30 cellular contexts compared by ENCODE assay signal in genomic region chr6:150444308-150444707, GRCh38.
"Had no signal": no experiment of that assay in that cellular context is flagged by ENCODE, and none has a peak within 500 bp of the region (broad histone marks: within the 10 kb centered on the region; RNA-seq: fewer than 3 reads in every experiment).

No MANE protein-coding gene starts in this region.

- H3K27ac ChIP-seq: ascending aorta, cardiac muscle cell, VCaP had no signal

- H3K36me3 ChIP-seq: ascending aorta, cardiac muscle cell had no signal

- H3K4me1 ChIP-seq: ascending aorta had no signal

- H3K4me3 ChIP-seq: ascending aorta, cardiac muscle cell had no signal

- ATAC-seq: activated CD8-positive, alpha-beta T cell treated with anti-CD3 and anti-CD28 coated beads for 36 hours; activated naive CD8-positive, alpha-beta T cell treated with anti-CD3 and anti-CD28 coated beads, Interleukin-2, amount 50 U/mL, for 24 hours; activated T-cell treated with anti-CD3 and anti-CD28 coated beads, Interleukin-2, amount 50 U/mL, for 4 hours; activated T-cell treated with anti-CD3 and anti-CD28 coated beads, Interleukin-2, amount 50 U/mL, for 72 hours; activated T-helper 17 cell treated with anti-CD3 and anti-CD28 coated beads, Interleukin-2, amount 50 U/mL, for 72 hours had no signal

- H3K27me3 ChIP-seq: ascending aorta had no signal

- H3K9me3 ChIP-seq: ascending aorta had no signal

- DNase-seq: activated B cell treated with CpG ODN at 0.5 μM for 24 hours; activated CD4-positive, alpha-beta memory T cell treated with anti-CD3 and anti-CD28 coated beads for 36 hours; activated CD4-positive, alpha-beta T cell treated with anti-CD3 and anti-CD28 coated beads for 4 hours; activated CD4-positive, alpha-beta T cell treated with anti-CD3 and anti-CD28 coated beads, Interleukin-2, amount 10 ng/mL, durations not matched to agents 24 days and 14 days; activated CD4-positive, alpha-beta T cell treated with anti-CD3 and anti-CD28 coated beads, Interleukin-2, amount 50 U/mL, for 1 hour; activated CD4-positive, alpha-beta T cell treated with anti-CD3 and anti-CD28 coated beads, Interleukin-2, amount 50 U/mL, for 4 hours; activated CD4-positive, CD25-positive, alpha-beta regulatory T cell treated with anti-CD3 and anti-CD28 coated beads, Interleukin-2, amount 50 U/mL, for 72 hours; activated CD8-positive, alpha-beta memory T cell treated with anti-CD3 and anti-CD28 coated beads, Interleukin-2, amount 50 U/mL, for 4 hours; activated CD8-positive, alpha-beta T cell treated with anti-CD3 and anti-CD28 coated beads for 36 hours; activated effector memory CD4-positive, alpha-beta T cell treated with anti-CD3 and anti-CD28 coated beads, Interleukin-2, amount 50 U/mL, for 16 hours; activated gamma-delta T cell treated with Interleukin-2 at 50 U/mL for 16 hours; activated naive CD4-positive, alpha-beta T cell treated with anti-CD3 and anti-CD28 coated beads, Interleukin-2, amount 10 ng/mL, durations not matched to agents 7 days and 5 days; activated naive CD4-positive, alpha-beta T cell treated with Interleukin-2 at 50 U/mL for 16 hours; activated naive CD8-positive, alpha-beta T cell treated with anti-CD3 and anti-CD28 coated beads, Interleukin-2, amount 10 ng/mL, durations not matched to agents 7 days and 5 days; activated naive CD8-positive, alpha-beta T cell treated with anti-CD3 and anti-CD28 coated beads, Interleukin-2, amount 50 U/mL, for 24 hours; activated T-cell treated with anti-CD3 and anti-CD28 coated beads for 4 hours; activated T-cell treated with anti-CD3 and anti-CD28 coated beads, Interleukin-2, amount 50 U/mL, for 1 hour; activated T-cell treated with anti-CD3 and anti-CD28 coated beads, Interleukin-2, amount 50 U/mL, for 4 hours; activated T-cell treated with anti-CD3 and anti-CD28 coated beads, Interleukin-2, amount 50 U/mL, for 72 hours; amygdala; anterior cingulate cortex; caudate nucleus; cerebellar nuclear complex; T-helper 1 cell; T-helper 2 cell; T-helper 9 cell had no signal
